In genomic region chr16:78363843-78364242, GRCh38 we compare ENCODE assay signal across 18 cellular contexts.
"Had no signal": no experiment of that assay in that cellular context is flagged by ENCODE, and none has a peak within 500 bp of the region (broad histone marks: within the 10 kb centered on the region; RNA-seq: fewer than 3 reads in every experiment).

No MANE protein-coding gene starts in this region.

- ATAC-seq: activated CD8-positive, alpha-beta T cell treated with anti-CD3 and anti-CD28 coated beads for 36 hours had no signal

- H3K4me3 Mint-ChIP-seq: activated CD8-positive, alpha-beta T cell treated with anti-CD3 and anti-CD28 coated beads for 36 hours; activated naive CD8-positive, alpha-beta T cell treated with anti-CD3 and anti-CD28 coated beads, Interleukin-2, amount 10 ng/mL, durations not matched to agents 7 days and 5 days; T-helper 1 cell treated with Interleukin-12 subunit alpha and Interleukin-12 subunit beta and Interleukin-4 antibody, amounts not matched to agents 30 μg/mL and 1 μg/mL, for 36 hours had no signal

- H3K9me3 Mint-ChIP-seq: activated CD8-positive, alpha-beta T cell treated with anti-CD3 and anti-CD28 coated beads for 36 hours; activated naive CD8-positive, alpha-beta T cell treated with anti-CD3 and anti-CD28 coated beads, Interleukin-2, amount 10 ng/mL, durations not matched to agents 7 days and 5 days; T-helper 1 cell treated with Interleukin-12 subunit alpha and Interleukin-12 subunit beta and Interleukin-4 antibody, amounts not matched to agents 30 μg/mL and 1 μg/mL, for 36 hours had no signal

- H3K4me1 Mint-ChIP-seq: activated naive CD8-positive, alpha-beta T cell treated with anti-CD3 and anti-CD28 coated beads, Interleukin-2, amount 10 ng/mL, durations not matched to agents 7 days and 5 days had no signal

- DNase-seq: activated CD4-positive, CD25-positive, alpha-beta regulatory T cell; activated CD8-positive, alpha-beta memory T cell treated with anti-CD3 and anti-CD28 coated beads, Interleukin-2, amount 50 U/mL, for 4 hours; activated CD8-positive, alpha-beta T cell treated with anti-CD3 and anti-CD28 coated beads for 36 hours; activated naive CD4-positive, alpha-beta T cell treated with anti-CD3 and anti-CD28 coated beads, Interleukin-2, amount 50 U/mL, for 16 hours; activated naive CD8-positive, alpha-beta T cell treated with anti-CD3 and anti-CD28 coated beads, Interleukin-2, amount 10 ng/mL, durations not matched to agents 7 days and 5 days; adrenal gland; anterior cingulate cortex; cerebellar nuclear complex; Karpas-422; NCI-H1105 treated with DMSO at 0.1 percent for 48 hours; NCI-H1436 treated with DMSO at 0.1 percent for 48 hours; NCI-H187; NCI-H2081; NCI-H510A treated with DMSO at 0.1 percent for 48 hours; NCI-H69; NK-92 treated with Interleukin-12 subunit alpha and Interleukin-12 subunit beta, amount 100 ng/mL, for 24 hours; SHP77 treated with DMSO at 0.1 percent for 48 hours had no signal

- H3K36me3 Mint-ChIP-seq: activated naive CD8-positive, alpha-beta T cell treated with anti-CD3 and anti-CD28 coated beads, Interleukin-2, amount 10 ng/mL, durations not matched to agents 7 days and 5 days had no signal

- H3K9me3 ChIP-seq: adrenal gland had no signal

- H3K4me1 ChIP-seq: adrenal gland had no signal

- H3K27ac Mint-ChIP-seq: activated CD8-positive, alpha-beta T cell treated with anti-CD3 and anti-CD28 coated beads for 36 hours; activated naive CD8-positive, alpha-beta T cell treated with anti-CD3 and anti-CD28 coated beads, Interleukin-2, amount 10 ng/mL, durations not matched to agents 7 days and 5 days; T-helper 1 cell treated with Interleukin-12 subunit alpha and Interleukin-12 subunit beta and Interleukin-4 antibody, amounts not matched to agents 30 μg/mL and 1 μg/mL, for 36 hours had no signal

- H3K4me3 ChIP-seq: adrenal gland had no signal

- H3K27ac ChIP-seq: adrenal gland had no signal

- H3K36me3 ChIP-seq: adrenal gland had no signal

- H3K27me3 ChIP-seq: adrenal gland had no signal

- H3K27me3 Mint-ChIP-seq: activated CD8-positive, alpha-beta T cell treated with anti-CD3 and anti-CD28 coated beads for 36 hours; activated naive CD8-positive, alpha-beta T cell treated with anti-CD3 and anti-CD28 coated beads, Interleukin-2, amount 10 ng/mL, durations not matched to agents 7 days and 5 days had no signal
